Comparison of ENCODE assay signal across 14 cellular contexts in the genomic region with DNA sequence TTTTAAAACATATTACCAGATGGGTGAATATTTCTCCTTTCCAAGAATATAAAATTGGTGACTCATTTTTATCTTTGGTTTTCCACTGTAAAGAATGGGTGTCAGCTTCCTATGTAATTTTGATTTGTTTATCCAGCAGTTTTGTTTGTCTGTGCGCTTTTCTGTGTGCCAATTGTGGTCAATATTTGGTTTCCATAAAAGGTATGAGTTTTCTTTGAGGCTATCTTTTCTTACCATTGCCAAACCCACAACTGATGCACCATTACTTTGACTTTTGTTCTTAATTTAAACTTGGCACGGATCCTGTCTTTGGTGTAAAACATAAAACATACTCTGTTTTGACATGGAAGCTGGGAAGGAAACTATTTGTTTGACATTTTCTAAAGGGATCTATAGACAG.
DNase-seq lines count a peak whose midpoint lies in the region; ATAC-seq lines count a peak whose summit lies in the region.
"Had no signal": no experiment of that assay in that cellular context is flagged by ENCODE, and none has a peak within 500 bp of the region (broad histone marks: within the 10 kb centered on the region; RNA-seq: fewer than 3 reads in every experiment).

No MANE protein-coding gene starts in this region.

- H3K9me3 ChIP-seq in adipocyte (ENCODE audit: control insufficient read depth, low read length) (no peaks in the 10 kb centered on the region), SJCRH30 (replicated peaks) (no peaks in the 10 kb centered on the region)

- no peak overlapping the region for H3K4me3 Mint-ChIP-seq in activated T-cell treated with anti-CD3 and anti-CD28 coated beads, Interleukin-2, amount 50 U/mL, for 72 hours
- H3K4me3 Mint-ChIP-seq: stimulated activated effector memory CD8-positive, alpha-beta T cell treated with anti-CD3 and anti-CD28 coated beads, Interleukin-12 subunit alpha, Interleukin-12 subunit beta, amount 100 ng/mL, for 72 hours had no signal

- H3K27ac ChIP-seq in SJCRH30, result no peak overlapping the region
- H3K27ac ChIP-seq: dorsolateral prefrontal cortex had no signal

- no peaks in the 10 kb centered on the region for H3K27me3 Mint-ChIP-seq in activated T-cell treated with anti-CD3 and anti-CD28 coated beads, Interleukin-2, amount 50 U/mL, for 72 hours (ENCODE audit: low read depth)

- H3K4me3 ChIP-seq in adipocyte (ENCODE audit: low read length) (no peak overlapping the region), SJCRH30 (no peak overlapping the region)
- H3K4me3 ChIP-seq: dorsolateral prefrontal cortex had no signal

- H3K36me3 Mint-ChIP-seq in activated T-cell treated with anti-CD3 and anti-CD28 coated beads, Interleukin-2, amount 50 U/mL, for 72 hours (ENCODE audit: insufficient read depth in 2 of 2), result no peaks in the 10 kb centered on the region
- H3K36me3 Mint-ChIP-seq: stimulated activated effector memory CD8-positive, alpha-beta T cell treated with anti-CD3 and anti-CD28 coated beads, Interleukin-12 subunit alpha, Interleukin-12 subunit beta, amount 100 ng/mL, for 72 hours had no signal

- H3K9ac ChIP-seq in adipocyte (ENCODE audit: low read length), result no peak overlapping the region

- H3K4me1 Mint-ChIP-seq in activated T-cell treated with anti-CD3 and anti-CD28 coated beads, Interleukin-2, amount 50 U/mL, for 72 hours (ENCODE audit: low read depth), result no peaks in the 10 kb centered on the region
- H3K4me1 Mint-ChIP-seq: stimulated activated effector memory CD8-positive, alpha-beta T cell treated with anti-CD3 and anti-CD28 coated beads, Interleukin-12 subunit alpha, Interleukin-12 subunit beta, amount 100 ng/mL, for 72 hours had no signal

- H3K4me1 ChIP-seq in adipocyte (ENCODE audit: control insufficient read depth, insufficient read depth, low read length) (peaks cover 5% of the 10 kb centered on the region), SJCRH30 (no peaks in the 10 kb centered on the region)

- peaks cover 1 to 2% of the 10 kb centered on the region in 2 donors for H3K9me3 Mint-ChIP-seq in activated T-cell treated with anti-CD3 and anti-CD28 coated beads, Interleukin-2, amount 50 U/mL, for 72 hours

- no peaks in the 10 kb centered on the region for H3K36me3 ChIP-seq in adipocyte (ENCODE audit: control insufficient read depth, insufficient read depth, low read length, severe bottlenecking)
- no peaks in the 10 kb centered on the region for H3K36me3 ChIP-seq in SJCRH30

- no peak for ATAC-seq in GM18520 (IDR thresholded peaks at IDR 0.05; ENCODE audit: unreplicated experiment)
- ATAC-seq in activated T-cell treated with anti-CD3 and anti-CD28 coated beads, Interleukin-2, amount 50 U/mL, for 72 hours (replicated peaks in 1 of 2), result no peak
- ATAC-seq: activated CD4-positive, CD25-positive, alpha-beta regulatory T cell treated with anti-CD3 and anti-CD28 coated beads, Interleukin-2, amount 50 U/mL, for 24 hours; stimulated activated effector memory CD8-positive, alpha-beta T cell treated with anti-CD3 and anti-CD28 coated beads, Interleukin-12 subunit alpha, Interleukin-12 subunit beta, amount 100 ng/mL, for 72 hours had no signal

- H3K27ac Mint-ChIP-seq in activated T-cell treated with anti-CD3 and anti-CD28 coated beads, Interleukin-2, amount 50 U/mL, for 72 hours, result no peak overlapping the region
- H3K27ac Mint-ChIP-seq: stimulated activated effector memory CD8-positive, alpha-beta T cell treated with anti-CD3 and anti-CD28 coated beads, Interleukin-12 subunit alpha, Interleukin-12 subunit beta, amount 100 ng/mL, for 72 hours had no signal

- H3K27me3 ChIP-seq in adipocyte (replicated peaks; ENCODE audit: control insufficient read depth, insufficient read depth, low read length), result no peaks in the 10 kb centered on the region
- 0 out of 2 replicates have a peak, but pooled peaks cover 4% of the 10 kb centered on the region for H3K27me3 ChIP-seq in SJCRH30
- H3K27me3 ChIP-seq: dorsolateral prefrontal cortex had no signal

- DNase-seq in DMS153 treated with DMSO at 0.1 percent for 48 hours (lab: John Stamatoyannopoulos, UW; ENCODE audit: unreplicated experiment) (peak; percentile 93), NCI-H1930 (lab: John Stamatoyannopoulos, UW) (peak; percentile 14 to 43), adipocyte (ENCODE audit: low read depth) (peak; percentile 60), foreskin melanocyte (peak; percentile 10), T1000 (lab: John Stamatoyannopoulos, UW) (no peak), SJCRH30 (no peak)
- no peak for DNase-seq in activated T-cell treated with anti-CD3 and anti-CD28 coated beads, Interleukin-2, amount 50 U/mL, for 72 hours
- DNase-seq: activated T-cell treated with anti-CD3 and anti-CD28 coated beads for 4 hours; AML-193; dorsolateral prefrontal cortex; stimulated activated CD4-positive, alpha-beta T cell treated with anti-CD3 and anti-CD28 coated beads, Interleukin-4, amount 100 ng/mL, for 1 hour had no signal

Comparison
In these comparisons a context has a peak if more than half of its experiments do, and no peak if none do; other contexts are left out.
1. DNase-seq: peak in DMS153 treated with DMSO at 0.1 percent for 48 hours (single experiment), NCI-H1930 (2 of 2), adipocyte (single experiment) and foreskin melanocyte (single experiment); none in activated T-cell treated with anti-CD3 and anti-CD28 coated beads, Interleukin-2, amount 50 U/mL, for 72 hours (0 of 2), T1000 (single experiment) and SJCRH30 (0 of 2).